In the genomic region with DNA sequence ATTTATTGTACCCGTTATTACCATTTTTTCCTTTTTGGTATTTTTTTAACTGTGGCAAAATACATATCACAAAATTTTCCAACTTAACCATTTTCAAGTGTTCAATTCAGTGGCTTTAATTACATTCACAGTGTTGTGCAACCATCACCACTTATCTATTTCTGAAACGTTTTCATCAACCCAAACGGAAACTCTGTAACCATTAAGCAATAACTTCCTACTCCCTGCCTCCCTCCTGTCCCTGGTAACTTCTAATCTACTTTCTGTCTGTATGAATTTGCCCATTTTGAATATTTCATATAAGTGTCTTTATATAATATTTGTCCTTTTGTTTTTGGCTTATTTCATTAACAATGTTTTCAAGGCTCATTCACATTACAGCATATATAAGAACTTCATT, we compare ENCODE assay signal across 13 cellular contexts. TPM values are rescaled to one million over a fixed set of nuclear protein-coding genes. Genes with fewer than 3 reads are reported as not detected.
DNase-seq lines count a peak whose midpoint lies in the region; ATAC-seq, FAIRE-seq and TF ChIP-seq lines count a peak whose summit lies in the region.
"Had no signal": no experiment of that assay in that cellular context is flagged by ENCODE, and none has a peak within 500 bp of the region (broad histone marks: within the 10 kb centered on the region; RNA-seq: fewer than 3 reads in every experiment).

No MANE protein-coding gene starts in this region.

- H3K4me3 Mint-ChIP-seq in CD8-positive, alpha-beta memory T cell, result peak overlapping the region in 4 of 7 donors; percentile 12 to 66 (median 57)

- no peak for TF ChIP-seq RAD21 in HepG2 (CRISPR knock-in tag; IDR thresholded peaks at IDR 0.05)

- in situ Hi-C loops in HepG2 (cut with HindIII; ENCODE audit: extremely low pct_ligation_motif_present, low pct_unique_long_range_greater_than_20kb), result no loop called here

- H3K4me2 ChIP-seq in HepG2 (ENCODE audit: low read depth, low read length), result no peak overlapping the region

- no peaks in the 10 kb centered on the region for H3K9me3 ChIP-seq in CD8-positive, alpha-beta memory T cell (ENCODE audit: low read length)
- no peaks in the 10 kb centered on the region for H3K9me3 ChIP-seq in HepG2 (ENCODE audit: low read length)

- H2AFZ ChIP-seq in HepG2 (ENCODE audit: low read length), result no peak overlapping the region

- no peak for FAIRE-seq in HepG2 (lab: Jason Lieb, UNC)

- H3K36me3 Mint-ChIP-seq in CD8-positive, alpha-beta memory T cell, result peaks cover 1 to 12% (median 2%) of the 10 kb centered on the region in 3 donors

- H4K20me1 ChIP-seq in HepG2 (ENCODE audit: insufficient read depth, low read length), result no peaks in the 10 kb centered on the region

- H3K4me3 ChIP-seq in CD8-positive, alpha-beta memory T cell (ENCODE audit: low read length), result no peak overlapping the region
- H3K4me3 ChIP-seq in HepG2 (replicated peaks in 1 of 3; ENCODE audit: insufficient read depth in 1 of 3, low read depth in 2 of 3, low read length in 3 of 3), result no peak overlapping the region
- H3K4me3 ChIP-seq in coronary artery, result no peak overlapping the region

- no TSS peak for BruUV-seq in HepG2 (replicated peaks; lab: Mats Ljungman, UMichigan)

- peak overlapping the region in 7 of 8 donors; percentile 3 to 82 (median 29) for H3K27ac Mint-ChIP-seq in CD8-positive, alpha-beta memory T cell

- ATAC-seq in HepG2 (no peak), GM21825 (IDR thresholded peaks at IDR 0.05; ENCODE audit: unreplicated experiment) (no peak)

- peaks cover 0 to 5% of the 10 kb centered on the region in 2 donors for H3K27me3 Mint-ChIP-seq in CD8-positive, alpha-beta memory T cell

- H3K9ac ChIP-seq in HepG2 (ENCODE audit: insufficient read depth, low read depth, low read length), result no peak overlapping the region

- peaks cover 0 to 2% (median 0%) of the 10 kb centered on the region in 5 donors for H3K9me3 Mint-ChIP-seq in CD8-positive, alpha-beta memory T cell

- H3K4me1 ChIP-seq in CD8-positive, alpha-beta memory T cell (ENCODE audit: insufficient read depth, low read length), result peaks cover 15% of the 10 kb centered on the region
- no peaks in the 10 kb centered on the region for H3K4me1 ChIP-seq in HepG2 (ENCODE audit: insufficient read depth, low read length)

- TF ChIP-seq POLR2A in HepG2 (IDR thresholded peaks at IDR 0.05; ENCODE audit: insufficient read depth in 1 of 2, low read depth in 2 of 2, low read length in 2 of 2), result no peak

- 29% methylated on average over 3 of the region's 3 CpGs for WGBS in HepG2 (ENCODE audit: low lambda C conversion rate)

- TF ChIP-seq EP300 in HepG2 (IDR thresholded peaks at IDR 0.05; ENCODE audit: low read depth in 2 of 2, low read length in 2 of 2), result no peak
- no peak for TF ChIP-seq EP300 in HepG2 (CRISPR knock-in tag; IDR thresholded peaks at IDR 0.05; ENCODE audit: borderline replicate concordance)

- CTCF ChIA-PET in CD8-positive, alpha-beta memory T cell (lab: Charles Lee), result no interaction called here
- CTCF ChIA-PET in HepG2 (lab: Yijun Ruan, JAX; ENCODE audit: low intra/inter-chr PET ratio, low total read pairs), result no interaction called here

- no peaks in the 10 kb centered on the region for H3K79me2 ChIP-seq in HepG2 (ENCODE audit: insufficient read depth, low read length)

- no peak overlapping the region for H3K27ac ChIP-seq in CD8-positive, alpha-beta memory T cell (ENCODE audit: low read depth, low read length)
- H3K27ac ChIP-seq in HepG2 (ENCODE audit: extremely low read length, insufficient read depth, low read length), result no peak overlapping the region
- H3K27ac ChIP-seq in coronary artery, result no peak overlapping the region
- H3K27ac ChIP-seq: brain microvascular endothelial cell had no signal

- POLR2A ChIA-PET in CD8-positive, alpha-beta memory T cell (lab: Charles Lee), result no interaction called here
- POLR2A ChIA-PET in HepG2 (lab: Yijun Ruan, JAX), result no interaction called here

- peaks cover 40 to 61% (median 54%) of the 10 kb centered on the region in 3 donors for H3K4me1 Mint-ChIP-seq in CD8-positive, alpha-beta memory T cell

- no peak for DNase-seq in CD8-positive, alpha-beta memory T cell
- DNase-seq in NCI-H226, result peak; percentile 6
- peak; percentile 68 for DNase-seq in amniotic epithelial cell (ENCODE audit: low read depth)
- no peak for DNase-seq in HepG2 (ENCODE audit: low spot score)
- no peak for DNase-seq in NCI-H1417 treated with DMSO at 0.1 percent for 48 hours (lab: John Stamatoyannopoulos, UW)
- DNase-seq in coronary artery (ENCODE audit: low spot score), result no peak
- DNase-seq in effector CD4-positive, alpha-beta T cell, result no peak
- DNase-seq: brain microvascular endothelial cell; GOT3; NCI-H2081; stimulated activated naive CD4-positive, alpha-beta T cell; T-helper 9 cell had no signal

- intact Hi-C loops in HepG2 (cut with micrococcal nuclease; ENCODE audit: unreplicated experiment), result no loop called here

- H3K27me3 ChIP-seq in CD8-positive, alpha-beta memory T cell (ENCODE audit: insufficient read depth, low read length, poor library complexity, severe bottlenecking), result no peaks in the 10 kb centered on the region
- no peaks in the 10 kb centered on the region for H3K27me3 ChIP-seq in HepG2 (ENCODE audit: control insufficient read depth in 1 of 2, insufficient read depth in 2 of 2, low read length in 2 of 2)
- H3K27me3 ChIP-seq: brain microvascular endothelial cell had no signal

- TF ChIP-seq CTCF in HepG2 (CRISPR knock-in tag; IDR thresholded peaks at IDR 0.05), result no peak
- no peak for TF ChIP-seq CTCF in coronary artery (IDR thresholded peaks at IDR 0.05)

- no peaks in the 10 kb centered on the region for H3K36me3 ChIP-seq in CD8-positive, alpha-beta memory T cell (ENCODE audit: insufficient read depth, low read length)
- H3K36me3 ChIP-seq in HepG2 (replicated peaks in 1 of 2; ENCODE audit: control insufficient read depth in 1 of 2, insufficient read depth in 2 of 2, low read length in 2 of 2), result no peaks in the 10 kb centered on the region
- H3K36me3 ChIP-seq: brain microvascular endothelial cell had no signal

TF ChIP-seq in HepG2, 621 proteins besides CTCF, POLR2A, EP300 and RAD21:
- TF ChIP-seq SMYD3 (CRISPR knock-in tag; IDR thresholded peaks at IDR 0.05), result no peak
- TF ChIP-seq CEBPB (IDR thresholded peaks at IDR 0.05; ENCODE audit: borderline replicate concordance, low read depth, low read length), result 0 out of 2 replicates have a peak, but pooled peaks have one; percentile 10
- no peak for TF ChIP-seq PHF5A (CRISPR knock-in tag; IDR thresholded peaks at IDR 0.05; ENCODE audit: low read depth, unreplicated experiment)
TF ChIP-seq in HepG2: peak in this region for 1.

RNA-seq across cellular contexts. Expression of a gene that starts 57.4 kb away (rescaled TPM):
- 100 to 1,000 TPM; 403 to 410 TPM for total RNA-seq in CD8-positive, alpha-beta memory T cell
- polyA plus RNA-seq in CD8-positive, alpha-beta memory T cell, result 760 TPM
- total RNA-seq in HepG2 (2016; rRNA removed; fragmentation: Illumina TruSeq; extraction: Trizol), result not detected in 2 replicates
- not detected in 2 replicates for total RNA-seq in HepG2 (2016; cell fraction: cytosol; rRNA removed; fragmentation: Illumina TruSeq; extraction: Trizol; ENCODE audit: low read depth)
- total RNA-seq in HepG2 (2016; cell fraction: insoluble cytoplasmic fraction; rRNA removed; fragmentation: Illumina TruSeq; extraction: Trizol), result not detected in 2 replicates
- total RNA-seq in HepG2 (2016; cell fraction: membrane; rRNA removed; fragmentation: Illumina TruSeq; extraction: Trizol), result not detected in 2 replicates
- 0.09 TPM in 1 of 2 replicates, not detected in the other for total RNA-seq in HepG2 (2016; cell fraction: nucleus; rRNA removed; fragmentation: Illumina TruSeq; extraction: Trizol)
- polyA plus RNA-seq in HepG2 (2011; rRNA removed), result 0.15 and 0.40 TPM in 2 replicates
- polyA plus RNA-seq in HepG2 (2011; cell fraction: cytosol; rRNA removed), result 0.12 and 0.19 TPM in 2 replicates
- 0.06 and 0.29 TPM in 2 replicates for polyA plus RNA-seq in HepG2 (2011; cell fraction: nucleus; rRNA removed)
- polyA plus RNA-seq in HepG2 (2012), result 0.09 TPM in 1 of 2 replicates, not detected in the other
- polyA plus RNA-seq in HepG2 (2016; cell fraction: cytosol; fragmentation: Illumina TruSeq; extraction: Trizol; ENCODE audit: low read depth), result not detected in 2 replicates
- polyA plus RNA-seq in HepG2 (2016; cell fraction: insoluble cytoplasmic fraction; fragmentation: Illumina TruSeq; extraction: Trizol; ENCODE audit: low read depth), result 0.05 TPM in 1 of 2 replicates, not detected in the other
- not detected in 2 replicates for polyA plus RNA-seq in HepG2 (2016; cell fraction: membrane; fragmentation: Illumina TruSeq; extraction: Trizol; ENCODE audit: low read depth)
- polyA plus RNA-seq in HepG2 (2016; cell fraction: nucleus; fragmentation: Illumina TruSeq; extraction: Trizol; ENCODE audit: insufficient read depth, low read depth), result not detected in 2 replicates
- 0.94 and 357 TPM in 2 replicates for polyA minus RNA-seq in HepG2 (2011; rRNA and poly(A)+ RNA removed; ENCODE audit: low replicate concordance)
- polyA minus RNA-seq in HepG2 (2011; cell fraction: cytosol; rRNA and poly(A)+ RNA removed), result 0.59 and 0.70 TPM in 2 replicates
- 0.37 and 0.52 TPM in 2 replicates for polyA minus RNA-seq in HepG2 (2011; cell fraction: nucleus; rRNA and poly(A)+ RNA removed)

Comparison
In these comparisons a context has a peak if more than half of its experiments do, and no peak if none do; other contexts are left out.
1. DNase-seq: peak in NCI-H226 (single experiment) and amniotic epithelial cell (single experiment); none in CD8-positive, alpha-beta memory T cell (0 of 5), HepG2 (single experiment), NCI-H1417 treated with DMSO at 0.1 percent for 48 hours (single experiment), coronary artery (single experiment) and effector CD4-positive, alpha-beta T cell (single experiment).
2. RNA of a gene that starts 57.4 kb away (total RNA-seq): 403 to 410 TPM in CD8-positive, alpha-beta memory T cell; 0.09 TPM in HepG2; every median in the first group is over 100 times any median in the second.